9 cellular contexts compared by ENCODE assay signal in genomic region chr11:43579919-43580276, GRCh38.
DNase-seq lines count a peak whose midpoint lies in the region; ATAC-seq and TF ChIP-seq lines count a peak whose summit lies in the region.
"Had no signal": no experiment of that assay in that cellular context is flagged by ENCODE, and none has a peak within 500 bp of the region (broad histone marks: within the 10 kb centered on the region; RNA-seq: fewer than 3 reads in every experiment).

No MANE protein-coding gene starts in this region.

- H3K27me3 ChIP-seq in heart left ventricle: peaks cover 50 to 100% (median 85%) of the 10 kb centered on the region in 9 donors
- peaks cover 54% of the 10 kb centered on the region for H3K27me3 ChIP-seq in adipocyte (replicated peaks; ENCODE audit: control insufficient read depth, insufficient read depth, low read length)
- H3K27me3 ChIP-seq in tibial artery: peaks cover 0 to 99% of the 10 kb centered on the region in 2 donors
- peaks cover 0 to 57% of the 10 kb centered on the region in 2 donors for H3K27me3 ChIP-seq in body of pancreas

- 0 to 2% (median 0%) methylated on average over 5 of the region's 5 CpGs for WGBS in heart left ventricle, 4 donors
- WGBS in body of pancreas, 2 donors: 0 to 1% methylated on average over 5 of the region's 5 CpGs

- H3K4me1 ChIP-seq in heart left ventricle: peaks cover 0 to 75% (median 33%) of the 10 kb centered on the region in 12 donors
- H3K4me1 ChIP-seq in adipocyte (ENCODE audit: control insufficient read depth, insufficient read depth, low read length): peaks cover 36% of the 10 kb centered on the region
- H3K4me1 ChIP-seq in tibial artery: peaks cover 0 to 69% (median 57%) of the 10 kb centered on the region in 4 donors
- H3K4me1 ChIP-seq in body of pancreas: peaks cover 53% of the 10 kb centered on the region

- H3K27ac ChIP-seq in heart left ventricle: no peak overlapping the region
- H3K27ac ChIP-seq in tibial artery: no peak overlapping the region
- no peak overlapping the region for H3K27ac ChIP-seq in body of pancreas

- H3K36me3 ChIP-seq in heart left ventricle (no peaks in the 10 kb centered on the region), adipocyte (ENCODE audit: control insufficient read depth, insufficient read depth, low read length, severe bottlenecking) (no peaks in the 10 kb centered on the region), tibial artery (no peaks in the 10 kb centered on the region), body of pancreas (replicated peaks in 1 of 2; ENCODE audit: insufficient read depth in 1 of 2, low read depth in 2 of 2) (no peaks in the 10 kb centered on the region)

- H3K4me3 ChIP-seq in heart left ventricle: peak overlapping the region; percentile 30 to 68 (median 54)
- H3K4me3 ChIP-seq in adipocyte (ENCODE audit: low read length): peak overlapping the region; percentile 80
- H3K4me3 ChIP-seq in tibial artery: peak overlapping the region; percentile 26 to 54
- H3K4me3 ChIP-seq in body of pancreas: no peak overlapping the region

- no peaks in the 10 kb centered on the region for H3K9me3 ChIP-seq in heart left ventricle
- H3K9me3 ChIP-seq in adipocyte (ENCODE audit: control insufficient read depth, low read length): no peaks in the 10 kb centered on the region
- H3K9me3 ChIP-seq in tibial artery: no peaks in the 10 kb centered on the region
- H3K9me3 ChIP-seq in body of pancreas: no peaks in the 10 kb centered on the region

- no peak for ATAC-seq in heart left ventricle
- ATAC-seq in Right ventricle myocardium superior (ENCODE audit: poor library complexity): no peak
- no peak for ATAC-seq in body of pancreas

- intact Hi-C loops in heart left ventricle (cut with DNase I) (loop anchor here in 7 of 10 donors (5.0 to 10.0 kb wide), 8 partner anchors 62 to 272 kb away; partner anchors contain the start of gene HSD17B12 (in 1 of the 7)), Right ventricle myocardium superior (cut with DNase I) (loop anchor here (10.0 kb wide), 1 partner anchor 125 kb away; no protein-coding TSS in a partner anchor), tibial artery (cut with DNase I; ENCODE audit: low total_unique reads) (no loop called here), body of pancreas (cut with DNase I) (no loop called here)

- TF ChIP-seq CTCF in heart left ventricle (IDR thresholded peaks at IDR 0.05): no peak
- no peak for TF ChIP-seq CTCF in tibial artery (IDR thresholded peaks at IDR 0.05)
- no peak for TF ChIP-seq CTCF in body of pancreas (IDR thresholded peaks at IDR 0.05)

- no peak for TF ChIP-seq POLR2A in heart left ventricle (IDR thresholded peaks at IDR 0.05)
- no peak for TF ChIP-seq POLR2A in body of pancreas (IDR thresholded peaks at IDR 0.05)

- no peak for DNase-seq in heart left ventricle
- DNase-seq in Right ventricle myocardium superior: no peak
- DNase-seq in adipocyte (ENCODE audit: low read depth): no peak
- DNase-seq in left kidney (ENCODE audit: low read depth, low spot score): peak; percentile 13
- DNase-seq in tibial artery: no peak
- no peak for DNase-seq in body of pancreas
- DNase-seq in globus pallidus (ENCODE audit: low spot score): no peak
- no peak for DNase-seq in AML-193 (lab: John Stamatoyannopoulos, UW)
- DNase-seq: NCI-H510A treated with DMSO at 0.1 percent for 48 hours had no signal

- no peak overlapping the region for H3K9ac ChIP-seq in adipocyte (ENCODE audit: low read length)

Comparison
In these comparisons a context has a peak if more than half of its experiments do, and no peak if none do; other contexts are left out.
1. H3K4me3 ChIP-seq: peak in heart left ventricle (12 of 12), adipocyte (single experiment) and tibial artery (2 of 2); none in body of pancreas (0 of 2).
2. intact Hi-C loops: an anchor here in heart left ventricle (5.0 to 10.0 kb wide) and Right ventricle myocardium superior (10.0 kb wide); none called in tibial artery and body of pancreas.